Comparison of ENCODE assay signal across 11 cellular contexts in the genomic region with DNA sequence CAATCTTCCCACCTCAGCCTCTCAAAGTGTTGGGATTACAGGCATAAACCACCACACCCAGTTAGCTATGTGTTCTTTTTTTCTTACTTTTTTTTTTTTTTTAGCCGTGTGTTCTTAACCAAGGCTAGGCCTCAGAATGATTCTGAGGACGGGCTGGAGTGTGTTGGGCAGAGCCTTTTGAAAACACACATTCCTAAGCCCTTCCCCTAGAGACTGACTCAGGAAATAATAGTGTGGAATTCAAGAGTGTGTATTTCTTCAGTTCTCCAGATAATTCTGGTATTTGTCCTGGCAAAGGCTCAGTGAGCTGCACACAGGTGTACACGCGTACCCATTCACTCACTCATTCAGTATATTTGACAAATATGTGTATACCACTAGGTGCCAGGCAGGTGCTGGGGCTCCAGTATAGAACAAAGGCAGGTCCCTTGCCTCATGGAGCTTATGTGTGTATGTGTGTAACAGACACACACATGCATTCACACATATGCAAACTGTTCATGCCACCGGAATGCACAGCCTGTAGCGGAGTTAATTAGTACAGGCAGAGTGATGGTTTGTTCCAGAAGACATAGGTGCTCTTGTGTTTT. TPM values are rescaled to one million over a fixed set of nuclear protein-coding genes. Genes with fewer than 3 reads are reported as not detected.
DNase-seq lines count a peak whose midpoint lies in the region; ATAC-seq and TF ChIP-seq lines count a peak whose summit lies in the region.
"Had no signal": no experiment of that assay in that cellular context is flagged by ENCODE, and none has a peak within 500 bp of the region (broad histone marks: within the 10 kb centered on the region; RNA-seq: fewer than 3 reads in every experiment).

No MANE protein-coding gene starts in this region.

- H3K9me3 ChIP-seq in left ventricle myocardium inferior (replicated peaks) (no peaks in the 10 kb centered on the region), gastrocnemius medialis (no peaks in the 10 kb centered on the region)

- no peaks in the 10 kb centered on the region for H3K9me3 Mint-ChIP-seq in activated T-helper 2 cell treated with anti-CD3 and anti-CD28 coated beads, Interferon-gamma antibody, Interleukin-2, Interleukin-4, amounts not matched to agents 10 μg/mL and 5 μg/mL and 100 μg/mL, durations not matched to agents 14 hours and 24 hours and 36 hours

- no peak overlapping the region for H3K4me3 Mint-ChIP-seq in activated T-helper 2 cell treated with anti-CD3 and anti-CD28 coated beads, Interferon-gamma antibody, Interleukin-2, Interleukin-4, amounts not matched to agents 10 μg/mL and 5 μg/mL and 100 μg/mL, durations not matched to agents 14 hours and 24 hours and 36 hours (ENCODE audit: low read depth)

- no peak for TF ChIP-seq CTCF in left ventricle myocardium inferior (IDR thresholded peaks at IDR 0.05; ENCODE audit: borderline replicate concordance)
- TF ChIP-seq CTCF in gastrocnemius medialis (IDR thresholded peaks at IDR 0.05 in 4 of 5, conservative IDR thresholded peaks at IDR 0.05 in 1 of 5), result no peak

- no peaks in the 10 kb centered on the region for H3K27me3 ChIP-seq in left ventricle myocardium inferior (ENCODE audit: low read depth)
- H3K27me3 ChIP-seq in gastrocnemius medialis, result no peaks in the 10 kb centered on the region

- ATAC-seq in gastrocnemius medialis, result no peak
- no peak for ATAC-seq in HG02938 (IDR thresholded peaks at IDR 0.05; ENCODE audit: unreplicated experiment)
- no peak for ATAC-seq in GM21528 (IDR thresholded peaks at IDR 0.05; ENCODE audit: low FRiP score, unreplicated experiment)

- peaks cover 4% of the 10 kb centered on the region for H3K36me3 ChIP-seq in left ventricle myocardium inferior
- no peaks in the 10 kb centered on the region for H3K36me3 ChIP-seq in gastrocnemius medialis

- H3K27ac Mint-ChIP-seq in activated T-helper 2 cell treated with anti-CD3 and anti-CD28 coated beads, Interferon-gamma antibody, Interleukin-2, Interleukin-4, amounts not matched to agents 10 μg/mL and 5 μg/mL and 100 μg/mL, durations not matched to agents 14 hours and 24 hours and 36 hours, result peak overlapping the region; percentile 28

- H3K36me3 Mint-ChIP-seq in activated T-helper 2 cell treated with anti-CD3 and anti-CD28 coated beads, Interferon-gamma antibody, Interleukin-2, Interleukin-4, amounts not matched to agents 10 μg/mL and 5 μg/mL and 100 μg/mL, durations not matched to agents 14 hours and 24 hours and 36 hours (ENCODE audit: low read depth), result peaks cover 66% of the 10 kb centered on the region

- peaks cover 44% of the 10 kb centered on the region for H3K4me1 ChIP-seq in left ventricle myocardium inferior
- peaks cover 50 to 59% of the 10 kb centered on the region in 2 donors for H3K4me1 ChIP-seq in gastrocnemius medialis

- H3K27ac ChIP-seq in left ventricle myocardium inferior (replicated peaks), result peak overlapping the region; percentile 60
- H3K27ac ChIP-seq in gastrocnemius medialis, result peak overlapping the region; percentile 85 to 92 (median 89)

- in situ Hi-C loops in gastrocnemius medialis (cut with MboI; ENCODE audit: low sequenced_read_pairs in 4 of 4), result no loop called here

- H3K4me1 Mint-ChIP-seq in activated T-helper 2 cell treated with anti-CD3 and anti-CD28 coated beads, Interferon-gamma antibody, Interleukin-2, Interleukin-4, amounts not matched to agents 10 μg/mL and 5 μg/mL and 100 μg/mL, durations not matched to agents 14 hours and 24 hours and 36 hours (ENCODE audit: low read depth), result peaks cover 71% of the 10 kb centered on the region

- DNase-seq in ELR (ENCODE audit: low read depth) (peak; percentile 19), left ventricle myocardium inferior (no peak), gastrocnemius medialis (no peak), epidermal melanocyte (ENCODE audit: insufficient read length, low spot score) (no peak), SIG-M5 treated with dmso at 0.1 percent for 504 hours (lab: John Stamatoyannopoulos, UW; ENCODE audit: unreplicated experiment) (no peak)
- DNase-seq in activated T-helper 2 cell treated with anti-CD3 and anti-CD28 coated beads, Interferon-gamma antibody, Interleukin-2, Interleukin-4, amounts not matched to agents 10 μg/mL and 5 μg/mL and 100 μg/mL, durations not matched to agents 14 hours and 24 hours and 36 hours (ENCODE audit: low spot score), result no peak
- DNase-seq: NCI-H1092 treated with DMSO at 0.1 percent for 48 hours, occipital lobe, RPMI8226 had no signal

- no peaks in the 10 kb centered on the region for H3K27me3 Mint-ChIP-seq in activated T-helper 2 cell treated with anti-CD3 and anti-CD28 coated beads, Interferon-gamma antibody, Interleukin-2, Interleukin-4, amounts not matched to agents 10 μg/mL and 5 μg/mL and 100 μg/mL, durations not matched to agents 14 hours and 24 hours and 36 hours (ENCODE audit: low read depth)

- H3K4me3 ChIP-seq in left ventricle myocardium inferior (no peak overlapping the region), gastrocnemius medialis (no peak overlapping the region)

- no peak for TF ChIP-seq POLR2A in gastrocnemius medialis (IDR thresholded peaks at IDR 0.05)

- intact Hi-C loops in activated T-helper 2 cell treated with anti-CD3 and anti-CD28 coated beads, Interferon-gamma antibody, Interleukin-2, Interleukin-4, amounts not matched to agents 10 μg/mL and 5 μg/mL and 100 μg/mL, durations not matched to agents 14 hours and 24 hours and 36 hours (cut with micrococcal nuclease), result loop anchor here (2.0 kb wide), 1 partner anchor 13 kb away; no protein-coding TSS in a partner anchor
- intact Hi-C loops in left ventricle myocardium inferior (cut with micrococcal nuclease) (no loop called here), gastrocnemius medialis (cut with DNase I; ENCODE audit: low total_unique reads) (loop anchor here (2.0 kb wide), 1 partner anchor 73 kb away; no protein-coding TSS in a partner anchor)

RNA-seq across cellular contexts. Expression of a gene that starts 19.4 kb away (rescaled TPM):
- total RNA-seq in activated T-helper 2 cell treated with anti-CD3 and anti-CD28 coated beads, Interferon-gamma antibody, Interleukin-2, Interleukin-4, amounts not matched to agents 10 μg/mL and 5 μg/mL and 100 μg/mL, durations not matched to agents 14 hours and 24 hours and 36 hours, result 136 and 146 TPM in 2 replicates
- total RNA-seq in left ventricle myocardium inferior (20.9 TPM), gastrocnemius medialis (10 to 100 TPM; 47.9 to 72.7 (median 70.7) TPM)

RNA-seq across cellular contexts. Expression of a gene that starts 42.7 kb away (rescaled TPM):
- 31.2 and 34.3 TPM in 2 replicates for total RNA-seq in activated T-helper 2 cell treated with anti-CD3 and anti-CD28 coated beads, Interferon-gamma antibody, Interleukin-2, Interleukin-4, amounts not matched to agents 10 μg/mL and 5 μg/mL and 100 μg/mL, durations not matched to agents 14 hours and 24 hours and 36 hours
- total RNA-seq in left ventricle myocardium inferior (6.8 TPM), gastrocnemius medialis (1 to 10 TPM; 4.5 to 9.6 (median 7.1) TPM)

RNA-seq across cellular contexts. Expression of a gene that starts 42.8 kb away (rescaled TPM):
- 19.3 TPM in 2 replicates for total RNA-seq in activated T-helper 2 cell treated with anti-CD3 and anti-CD28 coated beads, Interferon-gamma antibody, Interleukin-2, Interleukin-4, amounts not matched to agents 10 μg/mL and 5 μg/mL and 100 μg/mL, durations not matched to agents 14 hours and 24 hours and 36 hours
- total RNA-seq in left ventricle myocardium inferior (8.9 TPM), gastrocnemius medialis (10 to 100 TPM in 2 of 4 donors, 1 to 10 TPM in 2; 6.2 to 16.1 (median 10.4) TPM)

RNA-seq across cellular contexts. Expression of a gene that starts 50.1 kb away (rescaled TPM):
- not detected in 2 replicates for total RNA-seq in activated T-helper 2 cell treated with anti-CD3 and anti-CD28 coated beads, Interferon-gamma antibody, Interleukin-2, Interleukin-4, amounts not matched to agents 10 μg/mL and 5 μg/mL and 100 μg/mL, durations not matched to agents 14 hours and 24 hours and 36 hours
- total RNA-seq in left ventricle myocardium inferior, result not detected
- not detected for total RNA-seq in gastrocnemius medialis
- total RNA-seq: occipital lobe had no signal
